Comparison of ENCODE assay signal across 26 cellular contexts in the genomic region with DNA sequence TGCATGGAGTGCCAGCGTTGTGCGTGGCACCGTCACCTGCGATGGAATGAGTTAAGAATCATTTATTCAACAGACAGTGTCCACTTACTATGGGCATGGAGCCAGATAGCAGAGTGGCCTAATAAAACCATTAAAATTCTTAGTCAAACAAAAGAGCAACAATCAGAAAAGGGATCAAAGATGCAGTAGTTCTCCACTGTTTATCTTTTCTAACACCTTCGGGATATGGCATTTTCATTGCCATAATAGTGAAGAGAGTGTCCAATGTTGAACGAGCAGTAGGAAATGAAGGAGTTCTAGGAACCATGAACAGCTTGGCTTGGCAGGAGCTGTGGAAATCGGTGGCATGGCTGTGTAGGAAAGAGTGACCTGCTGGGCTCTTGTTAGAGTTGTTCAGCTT. TPM values are rescaled to one million over a fixed set of nuclear protein-coding genes. Genes with fewer than 3 reads are reported as not detected.
A peak's percentile ranks its signal among the peaks of the same experiment; 100 is the strongest.
DNase-seq lines count a peak whose midpoint lies in the region; ATAC-seq and TF ChIP-seq lines count a peak whose summit lies in the region.
"Had no signal": no experiment of that assay in that cellular context is flagged by ENCODE, and none has a peak within 500 bp of the region (broad histone marks: within the 10 kb centered on the region; RNA-seq: fewer than 3 reads in every experiment).

No MANE protein-coding gene starts in this region.

- H3K4me1 Mint-ChIP-seq in activated T-helper 17 cell treated with anti-CD3 and anti-CD28 coated beads, Interleukin-2, amount 50 U/mL, for 72 hours = peaks cover 9% of the 10 kb centered on the region
- H3K4me1 Mint-ChIP-seq in naive thymus-derived CD4-positive, alpha-beta T cell = peaks cover 10 to 40% (median 25%) of the 10 kb centered on the region in 7 donors

- dilution Hi-C loops in mammary epithelial cell (cut with HindIII; ENCODE audit: low sequenced_read_pairs) = no loop called here

- no peak overlapping the region for H3K4me3 ChIP-seq in mammary epithelial cell (replicated peaks in 1 of 3; ENCODE audit: insufficient read depth in 1 of 3, low read depth in 2 of 3, low read length in 3 of 3)
- H3K4me3 ChIP-seq in HUES48 (ENCODE audit: low read depth, low read length) = peak overlapping the region; percentile 80; the same call in 1 of the 2 replicates
- H3K4me3 ChIP-seq in naive thymus-derived CD4-positive, alpha-beta T cell (ENCODE audit: low read length) = peak overlapping the region; percentile 50
- no peak overlapping the region for H3K4me3 ChIP-seq in breast epithelium
- H3K4me3 ChIP-seq: SJCRH30, smooth muscle cell, tibial nerve had no signal

- H3K9ac ChIP-seq in mammary epithelial cell (ENCODE audit: insufficient read depth, low read length) (no peak overlapping the region), HUES48 (ENCODE audit: low read depth, low read length) (no peak overlapping the region)

- CTCF ChIA-PET in mammary epithelial cell (lab: Charles Lee; ENCODE audit: low non-redundant PET) (no interaction called here), RWPE1 (lab: Yijun Ruan, JAX) (no interaction called here)
- CTCF ChIA-PET in naive thymus-derived CD4-positive, alpha-beta T cell (lab: Charles Lee) = no interaction called here

- in situ Hi-C loops in T47D (cut with HindIII; ENCODE audit: low pct_unique_long_range_greater_than_20kb, low sequenced_read_pairs) = no loop called here
- in situ Hi-C loops in mammary epithelial cell (cut with MboI; ENCODE audit: low sequenced_read_pairs in 2 of 2) = loop anchor here in 1 of 2 donors (25.0 kb wide), 1 partner anchor 239 kb away; no protein-coding TSS in a partner anchor

- H3K4me3 Mint-ChIP-seq in activated T-helper 17 cell treated with anti-CD3 and anti-CD28 coated beads, Interleukin-2, amount 50 U/mL, for 72 hours = peak overlapping the region; percentile 79
- peak overlapping the region in 5 of 10 donors; percentile 10 to 97 (median 86) for H3K4me3 Mint-ChIP-seq in naive thymus-derived CD4-positive, alpha-beta T cell

- H3K9me3 ChIP-seq in mammary epithelial cell (replicated peaks; ENCODE audit: insufficient read depth, low read length) (no peaks in the 10 kb centered on the region), HUES48 (ENCODE audit: control insufficient read depth, insufficient read depth, low read length) (peaks cover 6% of the 10 kb centered on the region; the same call in 1 of the 2 replicates), breast epithelium (peaks cover 0 to 5% of the 10 kb centered on the region in 2 donors)
- H3K9me3 ChIP-seq in naive thymus-derived CD4-positive, alpha-beta T cell (ENCODE audit: control insufficient read depth in 2 of 3, low read length in 3 of 3) = no peaks in the 10 kb centered on the region
- H3K9me3 ChIP-seq: SJCRH30 had no signal

- H3K4me1 ChIP-seq in mammary epithelial cell (ENCODE audit: insufficient read depth, low read length) (peaks cover 9% of the 10 kb centered on the region), HUES48 (ENCODE audit: control insufficient read depth, insufficient read depth, low read length) (peaks cover 43% of the 10 kb centered on the region), breast epithelium (no peaks in the 10 kb centered on the region)
- H3K4me1 ChIP-seq in naive thymus-derived CD4-positive, alpha-beta T cell (ENCODE audit: control insufficient read depth in 2 of 2, insufficient read depth in 2 of 2, low read length in 2 of 2) = peaks cover 5 to 9% of the 10 kb centered on the region in 2 donors
- H3K4me1 ChIP-seq: SJCRH30 had no signal

- intact Hi-C loops in mammary epithelial cell (cut with micrococcal nuclease) (no loop called here), breast epithelium (cut with DNase I; ENCODE audit: low total_unique reads) (no loop called here)
- intact Hi-C loops in naive thymus-derived CD4-positive, alpha-beta T cell (cut with micrococcal nuclease) = loop anchor here in 1 of 2 donors (5.0 kb wide), 1 partner anchor 224 kb away; no protein-coding TSS in a partner anchor

- no peak overlapping the region for H3K27ac ChIP-seq in mammary epithelial cell (ENCODE audit: insufficient read depth, low read depth, low read length)
- no peak overlapping the region for H3K27ac ChIP-seq in HUES48 (ENCODE audit: low read depth, low read length)
- no peak overlapping the region for H3K27ac ChIP-seq in naive thymus-derived CD4-positive, alpha-beta T cell (ENCODE audit: low read depth, low read length)
- H3K27ac ChIP-seq in RWPE1 = no peak overlapping the region
- no peak overlapping the region for H3K27ac ChIP-seq in breast epithelium
- H3K27ac ChIP-seq: SJCRH30, tibial nerve had no signal

- peak; percentile 5 to 20 for DNase-seq in T47D (ENCODE audit: low read depth in 1 of 2, low spot score in 1 of 2)
- DNase-seq in mammary epithelial cell = no peak
- DNase-seq in naive thymus-derived CD4-positive, alpha-beta T cell = no peak
- no peak for DNase-seq in RWPE1 (ENCODE audit: low spot score)
- DNase-seq in GM19240 (ENCODE audit: insufficient read length, low spot score) = no peak
- DNase-seq in breast epithelium (ENCODE audit: low spot score in 2 of 2) = no peak
- DNase-seq: activated B cell treated with CpG ODN at 0.5 μM for 24 hours; activated CD8-positive, alpha-beta T cell treated with anti-CD3 and anti-CD28 coated beads, Interleukin-2, amount 10 ng/mL, durations not matched to agents 7 days and 5 days; activated effector memory CD4-positive, alpha-beta T cell treated with Interleukin-2 at 50 U/mL for 16 hours; CD8-positive, alpha-beta T cell; DMS79; glutamatergic neuron; left ventricle myocardium superior; NCI-H1694; NCI-H2227 treated with DMSO at 0.1 percent for 48 hours; SJCRH30; stimulated activated CD4-positive, alpha-beta T cell treated with anti-CD3 and anti-CD28 coated beads, Interleukin-2, amount 100 ng/mL, for 48 hours; stimulated activated naive CD4-positive, alpha-beta T cell treated with Interleukin-2 at 50 U/mL for 16 hours had no signal

- POLR2A ChIA-PET in naive thymus-derived CD4-positive, alpha-beta T cell (lab: Charles Lee) = no interaction called here
- POLR2A ChIA-PET in RWPE1 (lab: Yijun Ruan, JAX; ENCODE audit: low non-redundant PET) = no interaction called here

- ATAC-seq in activated T-helper 17 cell treated with anti-CD3 and anti-CD28 coated beads, Interleukin-2, amount 50 U/mL, for 72 hours (replicated peaks) = no peak
- ATAC-seq in naive thymus-derived CD4-positive, alpha-beta T cell = no peak
- ATAC-seq: activated CD8-positive, alpha-beta T cell treated with anti-CD3 and anti-CD28 coated beads, Interleukin-2, amount 10 ng/mL, durations not matched to agents 7 days and 5 days; CD8-positive, alpha-beta T cell; left ventricle myocardium superior; Panc1 had no signal

- H3K27me3 ChIP-seq in mammary epithelial cell (ENCODE audit: insufficient read depth, low read length) (peaks cover 27% of the 10 kb centered on the region), HUES48 (ENCODE audit: control insufficient read depth, insufficient read depth, low read length) (peaks cover 27% of the 10 kb centered on the region), breast epithelium (peaks cover 0 to 40% of the 10 kb centered on the region in 2 donors)
- H3K27me3 ChIP-seq in naive thymus-derived CD4-positive, alpha-beta T cell (ENCODE audit: control insufficient read depth in 2 of 2, insufficient read depth in 2 of 2, low read length in 2 of 2) = no peaks in the 10 kb centered on the region
- H3K27me3 ChIP-seq: SJCRH30 had no signal

- H3K36me3 ChIP-seq in mammary epithelial cell (ENCODE audit: insufficient read depth, low read length) = no peaks in the 10 kb centered on the region
- 0 out of 2 replicates have a peak, but pooled peaks cover under 1% of the 10 kb centered on the region for H3K36me3 ChIP-seq in HUES48 (ENCODE audit: control insufficient read depth, insufficient read depth, low read length)
- H3K36me3 ChIP-seq in naive thymus-derived CD4-positive, alpha-beta T cell (ENCODE audit: control insufficient read depth in 2 of 3, insufficient read depth in 3 of 3, low read length in 3 of 3) = no peaks in the 10 kb centered on the region
- no peaks in the 10 kb centered on the region for H3K36me3 ChIP-seq in breast epithelium
- H3K36me3 ChIP-seq: SJCRH30, tibial nerve had no signal

- no peak overlapping the region for H3K27ac Mint-ChIP-seq in activated T-helper 17 cell treated with anti-CD3 and anti-CD28 coated beads, Interleukin-2, amount 50 U/mL, for 72 hours
- peak overlapping the region in 1 of 9 donors; percentile 22 for H3K27ac Mint-ChIP-seq in naive thymus-derived CD4-positive, alpha-beta T cell
- H3K27ac Mint-ChIP-seq: activated B cell treated with CpG ODN at 0.5 μM for 24 hours; activated CD8-positive, alpha-beta T cell treated with anti-CD3 and anti-CD28 coated beads, Interleukin-2, amount 10 ng/mL, durations not matched to agents 7 days and 5 days; CD8-positive, alpha-beta T cell; IgD-negative memory B cell; T-helper 1 cell treated with Interleukin-12 subunit alpha and Interleukin-12 subunit beta and Interleukin-4 antibody, amounts not matched to agents 30 μg/mL and 1 μg/mL, for 36 hours had no signal

- no peaks in the 10 kb centered on the region for H3K79me2 ChIP-seq in mammary epithelial cell (ENCODE audit: insufficient read depth, low read length)

- TF ChIP-seq CTCF in mammary epithelial cell (conservative IDR thresholded peaks at IDR 0.05 in 1 of 2, IDR thresholded peaks at IDR 0.05 in 1 of 2; ENCODE audit: extremely low read depth in 1 of 2, insufficient read depth in 1 of 2, low read depth in 1 of 2, low read length in 2 of 2) (no peak), RWPE1 (conservative IDR thresholded peaks at IDR 0.05; ENCODE audit: low read depth) (no peak), breast epithelium (IDR thresholded peaks at IDR 0.05) (no peak)

- BruUV-seq in mammary epithelial cell (replicated peaks; lab: Mats Ljungman, UMichigan) = no TSS peak

- H2AFZ ChIP-seq in mammary epithelial cell (ENCODE audit: low read depth, low read length) = no peak overlapping the region

- no peak overlapping the region for H3K4me2 ChIP-seq in mammary epithelial cell (ENCODE audit: insufficient read depth, low read depth, low read length)

- peaks cover 39% of the 10 kb centered on the region for H3K27me3 Mint-ChIP-seq in activated T-helper 17 cell treated with anti-CD3 and anti-CD28 coated beads, Interleukin-2, amount 50 U/mL, for 72 hours
- peaks cover 16 to 57% (median 27%) of the 10 kb centered on the region in 5 donors for H3K27me3 Mint-ChIP-seq in naive thymus-derived CD4-positive, alpha-beta T cell

- 85% methylated on average over 7 of the region's 7 CpGs for WGBS in mammary epithelial cell (ENCODE audit: low coverage, missing lambda C conversion rate)

- no peak for TF ChIP-seq POLR2A in breast epithelium (IDR thresholded peaks at IDR 0.05)

- H3K9me3 Mint-ChIP-seq in activated T-helper 17 cell treated with anti-CD3 and anti-CD28 coated beads, Interleukin-2, amount 50 U/mL, for 72 hours = peaks cover 2% of the 10 kb centered on the region
- peaks cover 0 to 8% (median 1%) of the 10 kb centered on the region in 11 donors for H3K9me3 Mint-ChIP-seq in naive thymus-derived CD4-positive, alpha-beta T cell
- H3K9me3 Mint-ChIP-seq: activated B cell treated with CpG ODN at 0.5 μM for 24 hours had no signal

- no peaks in the 10 kb centered on the region for H4K20me1 ChIP-seq in mammary epithelial cell (ENCODE audit: insufficient read depth, low read length)

- H3K36me3 Mint-ChIP-seq in activated T-helper 17 cell treated with anti-CD3 and anti-CD28 coated beads, Interleukin-2, amount 50 U/mL, for 72 hours (ENCODE audit: low read depth) = no peaks in the 10 kb centered on the region
- peaks cover 0 to 4% (median 0%) of the 10 kb centered on the region in 5 donors for H3K36me3 Mint-ChIP-seq in naive thymus-derived CD4-positive, alpha-beta T cell
- H3K36me3 Mint-ChIP-seq: CD8-positive, alpha-beta T cell; IgD-negative memory B cell had no signal

RNA-seq across cellular contexts. Expression of gene TNFSF11, which starts 2.0 kb away (rescaled TPM):
- total RNA-seq in mammary epithelial cell (not detected), breast epithelium (1 to 10 TPM in 1 of 3 donors, under 1 TPM in 1, not detected in 1; 0.98 to 1.9 TPM)
- polyA plus RNA-seq in mammary epithelial cell = not detected
- not detected for polyA minus RNA-seq in mammary epithelial cell
- 1 to 10 TPM in 1 of 2 donors, under 1 TPM in 1; 0.11 to 1.6 TPM for total RNA-seq in activated T-helper 17 cell treated with anti-CD3 and anti-CD28 coated beads, Interleukin-2, amount 50 U/mL, for 72 hours
- total RNA-seq in naive thymus-derived CD4-positive, alpha-beta T cell = under 1 TPM in 2 of 5 experiments, not detected in 3; 0.13 to 0.44 TPM
- not detected for polyA plus RNA-seq in naive thymus-derived CD4-positive, alpha-beta T cell
- total RNA-seq: CD8-positive, alpha-beta T cell; left ventricle myocardium superior; MCF 10A; SJCRH30; smooth muscle cell; tibial nerve had no signal
- polyA plus RNA-seq: IgD-negative memory B cell, smooth muscle cell had no signal

Comparison
In these comparisons a context has a peak if more than half of its experiments do, and no peak if none do; other contexts are left out.
1. DNase-seq: peak in T47D (2 of 2); none in mammary epithelial cell (single experiment), naive thymus-derived CD4-positive, alpha-beta T cell (0 of 9), RWPE1 (single experiment), GM19240 (single experiment) and breast epithelium (0 of 2).
2. H3K4me3 ChIP-seq: peak in HUES48 (single experiment) and naive thymus-derived CD4-positive, alpha-beta T cell (single experiment); none in mammary epithelial cell (0 of 3) and breast epithelium (0 of 3).